ENCODE assay signal across 15 cellular contexts in the genomic region with DNA sequence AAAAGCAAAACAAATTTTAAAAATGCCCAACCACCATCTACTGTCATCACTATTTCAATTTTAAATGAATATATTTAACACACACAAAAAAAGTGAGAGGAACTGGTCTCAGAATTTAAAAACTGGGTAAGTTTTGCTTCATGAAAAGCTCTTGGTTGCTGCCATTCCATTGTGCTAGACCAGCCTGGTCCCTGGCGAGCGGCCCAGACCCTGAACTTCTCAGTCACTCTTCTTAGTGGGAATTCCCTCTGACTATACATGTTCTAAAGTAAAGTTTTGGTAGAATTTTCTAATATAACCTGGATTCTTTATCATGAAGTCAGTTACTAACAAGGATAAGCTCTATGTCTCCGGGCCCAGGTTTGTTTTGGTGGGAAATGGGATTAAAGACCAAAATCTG.
"Had no signal": no experiment of that assay in that cellular context is flagged by ENCODE, and none has a peak within 500 bp of the region (broad histone marks: within the 10 kb centered on the region; RNA-seq: fewer than 3 reads in every experiment).

No MANE protein-coding gene starts in this region.

- DNase-seq: activated B cell treated with CpG ODN at 0.5 μM for 24 hours; activated CD4-positive, alpha-beta T cell treated with anti-CD3 and anti-CD28 coated beads, Interleukin-2, amount 10 ng/mL, durations not matched to agents 24 days and 14 days; activated naive CD8-positive, alpha-beta T cell treated with anti-CD3 and anti-CD28 coated beads for 36 hours; colonic mucosa; effector CD4-positive, alpha-beta T cell; hippocampal formation; kidney; left ventricle myocardium superior; mesendoderm; natural killer cell; posterior cingulate gyrus; retina; T-helper 2 cell had no signal

- H3K27me3 ChIP-seq: colonic mucosa had no signal

- H3K36me3 Mint-ChIP-seq: activated naive CD8-positive, alpha-beta T cell treated with anti-CD3 and anti-CD28 coated beads for 36 hours; natural killer cell; stimulated activated memory B cell treated with anti-CD40 and anti-IgM and Interleukin-4, amounts not matched to agents 10 μg/mL and 1 μg/mL and 100 μg/mL, for 72 hours had no signal

- H3K36me3 ChIP-seq: colonic mucosa had no signal

- H3K4me3 Mint-ChIP-seq: activated B cell treated with CpG ODN at 0.5 μM for 24 hours; activated CD4-positive, alpha-beta T cell treated with anti-CD3 and anti-CD28 coated beads, Interleukin-2, amount 10 ng/mL, durations not matched to agents 24 days and 14 days; activated naive CD8-positive, alpha-beta T cell treated with anti-CD3 and anti-CD28 coated beads for 36 hours; activated T-helper 1 cell treated with anti-CD3 and anti-CD28 coated beads, Interleukin-12 subunit alpha, Interleukin-12 subunit beta, Interleukin-2, Interleukin-4 antibody, amounts not matched to agents 30 ng/mL and 10 ng/mL and 1 ng/mL, durations not matched to agents 14 hours and 24 hours and 36 hours; natural killer cell; stimulated activated memory B cell treated with anti-CD40 and anti-IgM and Interleukin-4, amounts not matched to agents 10 μg/mL and 1 μg/mL and 100 μg/mL, for 72 hours had no signal

- H3K9me3 Mint-ChIP-seq: activated CD4-positive, alpha-beta T cell treated with anti-CD3 and anti-CD28 coated beads, Interleukin-2, amount 10 ng/mL, durations not matched to agents 24 days and 14 days; activated naive CD8-positive, alpha-beta T cell treated with anti-CD3 and anti-CD28 coated beads for 36 hours; activated T-helper 1 cell treated with anti-CD3 and anti-CD28 coated beads, Interleukin-12 subunit alpha, Interleukin-12 subunit beta, Interleukin-2, Interleukin-4 antibody, amounts not matched to agents 30 ng/mL and 10 ng/mL and 1 ng/mL, durations not matched to agents 14 hours and 24 hours and 36 hours; natural killer cell; stimulated activated memory B cell treated with anti-CD40 and anti-IgM and Interleukin-4, amounts not matched to agents 10 μg/mL and 1 μg/mL and 100 μg/mL, for 72 hours had no signal

- H3K4me1 ChIP-seq: colonic mucosa had no signal

- H3K4me3 ChIP-seq: colonic mucosa had no signal

- H3K27ac ChIP-seq: colonic mucosa had no signal

- ATAC-seq: left ventricle myocardium superior; natural killer cell; stimulated activated memory B cell treated with anti-CD40 and anti-IgM and Interleukin-4, amounts not matched to agents 10 μg/mL and 1 μg/mL and 100 μg/mL, for 72 hours had no signal

- H3K27me3 Mint-ChIP-seq: activated naive CD8-positive, alpha-beta T cell treated with anti-CD3 and anti-CD28 coated beads for 36 hours had no signal

- H3K9me3 ChIP-seq: colonic mucosa had no signal

- H3K4me1 Mint-ChIP-seq: natural killer cell had no signal

- H3K27ac Mint-ChIP-seq: activated B cell treated with CpG ODN at 0.5 μM for 24 hours; activated CD4-positive, alpha-beta T cell treated with anti-CD3 and anti-CD28 coated beads, Interleukin-2, amount 10 ng/mL, durations not matched to agents 24 days and 14 days; activated naive CD8-positive, alpha-beta T cell treated with anti-CD3 and anti-CD28 coated beads for 36 hours; activated T-helper 1 cell treated with anti-CD3 and anti-CD28 coated beads, Interleukin-12 subunit alpha, Interleukin-12 subunit beta, Interleukin-2, Interleukin-4 antibody, amounts not matched to agents 30 ng/mL and 10 ng/mL and 1 ng/mL, durations not matched to agents 14 hours and 24 hours and 36 hours; natural killer cell; stimulated activated memory B cell treated with anti-CD40 and anti-IgM and Interleukin-4, amounts not matched to agents 10 μg/mL and 1 μg/mL and 100 μg/mL, for 72 hours had no signal
